Comparison of ENCODE assay signal across 8 cellular contexts in the genomic region with DNA sequence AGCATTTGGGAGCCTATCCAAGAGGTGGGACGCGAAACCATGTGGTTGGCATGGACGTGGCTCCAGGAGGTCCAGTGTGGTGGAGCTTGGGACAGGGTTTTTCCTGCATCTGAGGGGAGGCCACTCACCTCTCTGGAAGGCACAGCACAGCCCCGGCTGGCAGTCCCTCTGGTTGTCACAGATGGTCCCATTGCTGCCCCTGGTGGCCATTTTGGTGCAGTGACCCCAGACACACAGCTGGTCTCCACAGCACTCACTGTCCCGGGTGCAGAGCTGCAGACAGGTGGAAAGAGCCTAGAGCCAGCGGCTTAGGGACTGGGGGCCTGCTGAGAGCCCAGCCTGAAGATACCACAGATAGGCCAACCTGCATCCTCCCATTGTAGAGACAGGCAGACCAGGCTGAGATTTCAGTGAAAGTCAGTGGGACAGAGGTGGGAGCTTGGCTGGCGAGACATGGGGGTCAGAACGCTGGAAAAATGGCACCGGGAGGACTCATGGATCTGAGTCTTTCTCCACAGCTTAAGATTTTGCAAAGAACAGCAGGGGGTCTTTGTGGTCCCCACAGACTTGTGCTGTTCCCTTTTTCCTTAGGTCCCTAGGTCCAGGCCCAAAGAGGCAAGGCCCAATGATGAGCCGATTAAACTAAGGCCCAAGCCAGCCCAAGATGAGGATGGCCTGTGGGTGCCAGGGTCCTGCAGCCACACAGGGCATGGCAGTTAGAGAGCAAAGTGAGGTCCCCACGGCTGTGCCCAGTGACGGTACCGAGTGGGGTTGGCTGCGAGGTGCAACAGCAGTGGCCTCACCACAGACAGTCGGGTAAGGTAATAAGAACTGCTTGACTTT. TPM values are rescaled to one million over a fixed set of nuclear protein-coding genes. Genes with fewer than 3 reads are reported as not detected.
DNase-seq lines count a peak whose midpoint lies in the region; ATAC-seq and TF ChIP-seq lines count a peak whose summit lies in the region.

No MANE protein-coding gene starts in this region.

- ATAC-seq in GM19328 (IDR thresholded peaks at IDR 0.05; ENCODE audit: unreplicated experiment) (peak; percentile 90), HG03432 (IDR thresholded peaks at IDR 0.05; ENCODE audit: unreplicated experiment) (peak; percentile 92), gastroesophageal sphincter (peak; percentile 57), aorta (ENCODE audit: low FRiP score) (peak; percentile 52)

- H3K27me3 ChIP-seq in gastroesophageal sphincter, result no peaks in the 10 kb centered on the region
- H3K27me3 ChIP-seq in aorta (ENCODE audit: control insufficient read depth in 1 of 2, insufficient read depth in 2 of 2, low read length in 1 of 2), result no peaks in the 10 kb centered on the region

- TF ChIP-seq EP300 in gastroesophageal sphincter (IDR thresholded peaks at IDR 0.05), result no peak

- H3K27ac ChIP-seq in gastroesophageal sphincter (no peak overlapping the region), aorta (ENCODE audit: low read depth in 1 of 2, low read length in 2 of 2) (no peak overlapping the region)

- intact Hi-C loops in aorta (cut with DNase I), result no loop called here

- DNase-seq in COLO829 (ENCODE audit: low spot score) (peak; percentile 50), OCI-M1 (lab: John Stamatoyannopoulos, UW) (peak; percentile 81), pons (ENCODE audit: low spot score) (peak; percentile 74), aorta (peak; percentile 84 to 91)
- peak; percentile 83 to 85 for DNase-seq in activated T-cell treated with anti-CD3 and anti-CD28 coated beads, Interleukin-2, amount 50 U/mL, for 48 hours

- peaks cover 0 to 19% of the 10 kb centered on the region in 2 donors for H3K36me3 ChIP-seq in gastroesophageal sphincter
- no peaks in the 10 kb centered on the region for H3K36me3 ChIP-seq in aorta (ENCODE audit: control insufficient read depth in 1 of 2, insufficient read depth in 2 of 2, low read length in 1 of 2)

- H3K4me1 ChIP-seq in gastroesophageal sphincter (peaks cover 0 to 61% (median 14%) of the 10 kb centered on the region in 3 donors), aorta (ENCODE audit: control insufficient read depth in 1 of 2, insufficient read depth in 2 of 2, low read length in 2 of 2) (no peaks in the 10 kb centered on the region)

- no peaks in the 10 kb centered on the region for H3K9me3 ChIP-seq in gastroesophageal sphincter
- H3K9me3 ChIP-seq in aorta (ENCODE audit: control insufficient read depth, low read length), result no peaks in the 10 kb centered on the region

- 85 to 97% methylated on average over 4 to 5 of the region's 15 CpGs for WGBS in gastroesophageal sphincter (ENCODE audit: low coverage in 1 of 2), 2 donors
- 64 to 66% methylated on average over 15 of the region's 15 CpGs for WGBS in aorta, 2 donors

- no peak overlapping the region for H3K4me3 ChIP-seq in gastroesophageal sphincter
- no peak overlapping the region for H3K4me3 ChIP-seq in aorta (ENCODE audit: low read length in 2 of 2)

- TF ChIP-seq POLR2A in gastroesophageal sphincter (IDR thresholded peaks at IDR 0.05), result no peak

- peak in 3 of 4 experiments; percentile 52 to 72 (median 57) for TF ChIP-seq CTCF in gastroesophageal sphincter (IDR thresholded peaks at IDR 0.05)

RNA-seq across cellular contexts. Expression of a gene that starts 41.4 kb away (rescaled TPM):
- total RNA-seq in gastroesophageal sphincter, result 100 to 1,000 TPM in 2 of 4 donors, 10 to 100 TPM in 2; 72.1 to 249 (median 127) TPM
- 100 to 1,000 TPM; 250 to 313 TPM for total RNA-seq in aorta
- polyA plus RNA-seq in aorta, result 100 to 1,000 TPM; 471 to 938 TPM
